ENCODE assay signal across 8 cellular contexts in genomic region chr6:3053231-3053508, GRCh38. TPM values are rescaled to one million over a fixed set of nuclear protein-coding genes. Genes with fewer than 3 reads are reported as not detected.
DNase-seq lines count a peak whose midpoint lies in the region; ATAC-seq and TF ChIP-seq lines count a peak whose summit lies in the region.

No MANE protein-coding gene starts in this region.

- TF ChIP-seq POLR2A in prostate gland (IDR thresholded peaks at IDR 0.05) = no peak

- H3K27me3 ChIP-seq in GM06990 (replicated peaks; ENCODE audit: control insufficient read depth, insufficient read depth, low read length) (peaks cover 2% of the 10 kb centered on the region; the same call in 1 of the 2 replicates), prostate gland (replicated peaks; ENCODE audit: insufficient read depth) (no peaks in the 10 kb centered on the region)

- no peak for TF ChIP-seq CTCF in GM06990 (IDR thresholded peaks at IDR 0.05; ENCODE audit: insufficient read depth, low read length, poor library complexity, severe bottlenecking)
- TF ChIP-seq CTCF in RWPE1 (conservative IDR thresholded peaks at IDR 0.05; ENCODE audit: low read depth) = no peak
- TF ChIP-seq CTCF in fibroblast of mammary gland (conservative IDR thresholded peaks at IDR 0.05; ENCODE audit: control insufficient read depth, insufficient read depth, low read depth, low read length) = no peak
- no peak for TF ChIP-seq CTCF in prostate gland (IDR thresholded peaks at IDR 0.05)

- peak overlapping the region; percentile 66 for H3K27ac ChIP-seq in RWPE1
- peak overlapping the region; percentile 33 to 53 for H3K27ac ChIP-seq in prostate gland

- POLR2A ChIA-PET in RWPE1 (lab: Yijun Ruan, JAX; ENCODE audit: low non-redundant PET) = interaction anchor here (0.9 kb wide), 1 partner anchor 30 kb away, joined by 4 read pairs; no protein-coding TSS in a partner anchor

- H3K4me3 ChIP-seq in GM06990 (replicated peaks; ENCODE audit: low read depth, low read length) (peak overlapping the region; percentile 52), fibroblast of mammary gland (ENCODE audit: control insufficient read depth, low read depth, low read length) (peak overlapping the region; percentile 37), prostate gland (peak overlapping the region; percentile 19 to 42)

- H3K9me3 ChIP-seq in prostate gland = no peaks in the 10 kb centered on the region

- H3K4me1 ChIP-seq in prostate gland (replicated peaks) = no peaks in the 10 kb centered on the region

- no peaks in the 10 kb centered on the region for H3K36me3 ChIP-seq in GM06990 (ENCODE audit: control insufficient read depth, insufficient read depth, low read length)
- H3K36me3 ChIP-seq in prostate gland = no peaks in the 10 kb centered on the region

- 57% methylated on average over 11 of the region's 11 CpGs for WGBS in prostate gland

- intact Hi-C loops in prostate gland (cut with DNase I) = loop anchor here (10.0 kb wide), 1 partner anchor 208 kb away; the partner anchor contains the start of gene SERPINB1
- intact Hi-C loops in left colon (cut with DNase I, micrococcal nuclease) = no loop called here

- CTCF ChIA-PET in RWPE1 (lab: Yijun Ruan, JAX) = interaction anchor here (0.5 to 1.2 kb wide), 3 partner anchors 47 to 121 kb away, joined by 3 to 7 read pairs (median 4); no protein-coding TSS in a partner anchor

- ATAC-seq in left colon = no peak

- DNase-seq in GM06990 (ENCODE audit: extremely low read depth, insufficient read length) (no peak), RWPE1 (ENCODE audit: low spot score) (no peak), fibroblast of mammary gland (ENCODE audit: low read depth) (no peak), prostate gland (ENCODE audit: low spot score) (no peak), NCI-H187 treated with DMSO at 0.1 percent for 48 hours (lab: John Stamatoyannopoulos, UW) (no peak), left colon (no peak), SIG-M5 (lab: John Stamatoyannopoulos, UW) (no peak)
- no peak for DNase-seq in activated CD4-positive, CD25-positive, alpha-beta regulatory T cell (lab: John Stamatoyannopoulos, UW)

RNA-seq across cellular contexts. Expression of gene RIPK1, which starts 15.1 kb away (rescaled TPM):
- 10 to 100 TPM; 21.3 to 23.0 TPM for total RNA-seq in prostate gland
- total RNA-seq in left colon = 10 to 100 TPM; 30.2 to 35.0 TPM

RNA-seq across cellular contexts. Expression of gene NQO2, which starts 53.5 kb away (rescaled TPM):
- total RNA-seq in prostate gland (10 to 100 TPM; 27.9 to 34.3 TPM), left colon (10 to 100 TPM in 1 of 2 donors, 1 to 10 TPM in 1; 10.0 to 12.2 TPM)
